In genomic region chr4:95209942-95210341, GRCh38 we compare ENCODE assay signal across 16 cellular contexts.
"Had no signal": no experiment of that assay in that cellular context is flagged by ENCODE, and none has a peak within 500 bp of the region (broad histone marks: within the 10 kb centered on the region; RNA-seq: fewer than 3 reads in every experiment).

No MANE protein-coding gene starts in this region.

- H3K4me1 Mint-ChIP-seq: naive B cell, nephron had no signal

- H3K27me3 Mint-ChIP-seq: naive B cell had no signal

- DNase-seq: cerebellar nuclear complex; colonic mucosa; dermis blood vessel endothelial cell; erythroblast; foreskin melanocyte; head of caudate nucleus; left ventricle myocardium inferior; lower lobe of right lung; mesenchymal stem cell; naive B cell; sigmoid colon; stimulated activated CD4-positive, alpha-beta T cell treated with anti-CD3 and anti-CD28 coated beads, Interleukin-12 subunit alpha, Interleukin-12 subunit beta, amount 100 ng/mL, for 4 hours; stimulated activated naive CD4-positive, alpha-beta T cell; testis; upper lobe of right lung had no signal

- H3K36me3 Mint-ChIP-seq: naive B cell had no signal

- H3K9me3 Mint-ChIP-seq: naive B cell, nephron had no signal

- H3K27ac Mint-ChIP-seq: naive B cell had no signal

- ATAC-seq: lower lobe of right lung, upper lobe of right lung had no signal

- H3K4me3 Mint-ChIP-seq: naive B cell, nephron had no signal
